ENCODE assay signal across 9 cellular contexts in the genomic region with DNA sequence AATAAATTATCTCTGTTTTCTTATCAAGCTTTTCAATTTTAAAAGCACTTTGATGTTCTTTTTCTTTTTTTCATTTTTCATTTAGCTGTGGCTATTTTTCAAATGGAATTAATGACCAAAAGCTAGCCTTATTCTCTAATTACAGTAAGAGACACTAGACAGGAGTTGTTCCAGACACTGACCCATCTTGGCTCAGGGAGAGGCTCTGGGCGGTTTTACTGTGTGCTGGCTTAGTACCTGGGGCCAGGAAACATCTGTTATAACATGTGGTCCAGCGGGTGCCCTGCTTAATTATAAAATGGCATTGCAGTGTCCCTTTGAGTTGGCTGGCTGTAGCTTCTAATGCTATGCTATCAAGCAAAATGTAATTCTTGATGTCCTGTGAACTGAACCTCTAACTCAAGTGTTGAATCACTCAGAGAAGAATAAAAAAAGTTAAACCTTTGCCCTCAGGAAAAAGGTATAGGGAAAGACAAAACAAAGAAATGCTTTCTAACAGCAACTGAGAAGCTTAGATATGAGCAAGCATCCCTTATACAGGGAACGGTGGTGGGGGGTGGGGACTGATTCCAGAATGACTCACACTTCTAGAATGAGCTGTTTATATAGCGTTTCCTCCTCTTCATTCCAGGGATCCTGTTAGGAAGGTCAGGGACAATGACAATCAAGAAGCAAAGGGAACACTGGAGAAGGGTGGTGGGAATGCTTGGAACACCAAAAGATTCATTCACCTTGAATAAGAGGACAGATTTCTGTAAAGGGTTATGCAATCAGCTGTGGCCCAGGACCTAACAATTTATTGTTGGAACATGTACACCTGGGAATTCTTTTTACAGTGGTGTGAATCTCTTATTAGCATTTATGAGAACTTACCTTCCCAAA. TPM values are rescaled to one million over a fixed set of nuclear protein-coding genes. Genes with fewer than 3 reads are reported as not detected.
DNase-seq lines count a peak whose midpoint lies in the region; ATAC-seq and TF ChIP-seq lines count a peak whose summit lies in the region.
"Had no signal": no experiment of that assay in that cellular context is flagged by ENCODE, and none has a peak within 500 bp of the region (broad histone marks: within the 10 kb centered on the region; RNA-seq: fewer than 3 reads in every experiment).

No MANE protein-coding gene starts in this region.

- no peak overlapping the region for H3K9ac ChIP-seq in mammary epithelial cell (ENCODE audit: insufficient read depth, low read length)
- H3K9ac ChIP-seq: BLaER1 treated with 17β-estradiol and CSF1 and Interleukin-3, amounts not matched to agents 10 nM and 100 nM had no signal

- H3K4me3 Mint-ChIP-seq in naive thymus-derived CD8-positive, alpha-beta T cell, result no peak overlapping the region

- WGBS in mammary epithelial cell (ENCODE audit: low coverage, missing lambda C conversion rate), result 5% methylated on average over 4 of the region's 4 CpGs

- POLR2A ChIA-PET in naive thymus-derived CD8-positive, alpha-beta T cell (lab: Charles Lee), result no interaction called here

- no peaks in the 10 kb centered on the region for H3K9me3 ChIP-seq in mammary epithelial cell (replicated peaks; ENCODE audit: insufficient read depth, low read length)

- in situ Hi-C loops in mammary epithelial cell (cut with MboI; ENCODE audit: low sequenced_read_pairs in 2 of 2), result no loop called here

- no peak overlapping the region for H3K27ac Mint-ChIP-seq in naive thymus-derived CD8-positive, alpha-beta T cell

- no peak for TF ChIP-seq CTCF in mammary epithelial cell (conservative IDR thresholded peaks at IDR 0.05 in 1 of 2, IDR thresholded peaks at IDR 0.05 in 1 of 2; ENCODE audit: extremely low read depth in 1 of 2, insufficient read depth in 1 of 2, low read depth in 1 of 2, low read length in 2 of 2)

- ATAC-seq in Right ventricle myocardium inferior, result peak; percentile 72
- peak; percentile 51 for ATAC-seq in left lobe of liver
- no peak for ATAC-seq in GM19324 (IDR thresholded peaks at IDR 0.05; ENCODE audit: low FRiP score, unreplicated experiment)
- ATAC-seq in GM21528 (IDR thresholded peaks at IDR 0.05; ENCODE audit: low FRiP score, unreplicated experiment), result no peak
- ATAC-seq in naive thymus-derived CD8-positive, alpha-beta T cell, result no peak

- DNase-seq in Right ventricle myocardium inferior (ENCODE audit: missing footprints), result no peak
- DNase-seq in cardiac septum (ENCODE audit: low spot score), result no peak
- peak; percentile 80 for DNase-seq in mammary epithelial cell
- no peak for DNase-seq in left lobe of liver (ENCODE audit: low spot score)
- no peak for DNase-seq in activated naive CD4-positive, alpha-beta T cell (lab: John Stamatoyannopoulos, UW)
- DNase-seq in naive thymus-derived CD8-positive, alpha-beta T cell, result no peak

- no peaks in the 10 kb centered on the region for H3K36me3 ChIP-seq in mammary epithelial cell (ENCODE audit: insufficient read depth, low read length)
- H3K36me3 ChIP-seq: BLaER1 treated with 17β-estradiol and CSF1 and Interleukin-3, amounts not matched to agents 10 nM and 100 nM had no signal

- H3K4me1 ChIP-seq in mammary epithelial cell (ENCODE audit: insufficient read depth, low read length), result peaks cover 26% of the 10 kb centered on the region
- H3K4me1 ChIP-seq: BLaER1 treated with 17β-estradiol and CSF1 and Interleukin-3, amounts not matched to agents 10 nM and 100 nM had no signal

- no peaks in the 10 kb centered on the region for H3K4me1 Mint-ChIP-seq in naive thymus-derived CD8-positive, alpha-beta T cell

- H3K79me2 ChIP-seq in mammary epithelial cell (ENCODE audit: insufficient read depth, low read length), result no peaks in the 10 kb centered on the region

- H3K9me3 Mint-ChIP-seq in naive thymus-derived CD8-positive, alpha-beta T cell, result no peaks in the 10 kb centered on the region

- H3K27me3 ChIP-seq in mammary epithelial cell (ENCODE audit: insufficient read depth, low read length), result no peaks in the 10 kb centered on the region
- H3K27me3 ChIP-seq: BLaER1 treated with 17β-estradiol and CSF1 and Interleukin-3, amounts not matched to agents 10 nM and 100 nM had no signal

- H3K27me3 Mint-ChIP-seq in naive thymus-derived CD8-positive, alpha-beta T cell, result peaks cover 3 to 14% (median 8%) of the 10 kb centered on the region in 5 donors

- no peak overlapping the region for H3K4me3 ChIP-seq in mammary epithelial cell (replicated peaks in 1 of 3; ENCODE audit: insufficient read depth in 1 of 3, low read depth in 2 of 3, low read length in 3 of 3)
- H3K4me3 ChIP-seq: BLaER1 treated with 17β-estradiol and CSF1 and Interleukin-3, amounts not matched to agents 10 nM and 100 nM had no signal

- no TSS peak for BruUV-seq in mammary epithelial cell (replicated peaks; lab: Mats Ljungman, UMichigan)

- intact Hi-C loops in Right ventricle myocardium inferior (cut with DNase I) (no loop called here), cardiac septum (cut with DNase I) (no loop called here), mammary epithelial cell (cut with micrococcal nuclease) (no loop called here)

- peak overlapping the region; percentile 47 for H3K27ac ChIP-seq in mammary epithelial cell (ENCODE audit: insufficient read depth, low read depth, low read length)
- H3K27ac ChIP-seq: BLaER1 treated with 17β-estradiol and CSF1 and Interleukin-3, amounts not matched to agents 10 nM and 100 nM had no signal

- CTCF ChIA-PET in mammary epithelial cell (lab: Charles Lee; ENCODE audit: low non-redundant PET), result interaction anchor here (0.8 kb wide), 1 partner anchor 18 kb away, joined by 3 read pairs; no protein-coding TSS in a partner anchor

- dilution Hi-C loops in mammary epithelial cell (cut with HindIII; ENCODE audit: low sequenced_read_pairs), result loop anchor here (5.0 kb wide), 1 partner anchor 105 kb away; no protein-coding TSS in a partner anchor

- peak overlapping the region; percentile 75 for H3K4me2 ChIP-seq in mammary epithelial cell (ENCODE audit: insufficient read depth, low read depth, low read length)
- H3K4me2 ChIP-seq: BLaER1 treated with 17β-estradiol and CSF1 and Interleukin-3, amounts not matched to agents 10 nM and 100 nM had no signal

- H3K36me3 Mint-ChIP-seq in naive thymus-derived CD8-positive, alpha-beta T cell, result no peaks in the 10 kb centered on the region

- no peaks in the 10 kb centered on the region for H4K20me1 ChIP-seq in mammary epithelial cell (ENCODE audit: insufficient read depth, low read length)
- H4K20me1 ChIP-seq: BLaER1 treated with 17β-estradiol and CSF1 and Interleukin-3, amounts not matched to agents 10 nM and 100 nM had no signal

- H2AFZ ChIP-seq in mammary epithelial cell (ENCODE audit: low read depth, low read length), result peak overlapping the region; percentile 33

RNA-seq across cellular contexts. Expression of a gene that starts 58.7 kb away (rescaled TPM):
- total RNA-seq in Right ventricle myocardium inferior (116 TPM), cardiac septum (129 TPM), mammary epithelial cell (10 to 100 TPM; 64.3 to 96.9 TPM), left lobe of liver (38.4 TPM)
- polyA plus RNA-seq in mammary epithelial cell, result 37.4 TPM
- 360 TPM for polyA minus RNA-seq in mammary epithelial cell
- total RNA-seq in naive thymus-derived CD8-positive, alpha-beta T cell, result not detected
- polyA plus RNA-seq in naive thymus-derived CD8-positive, alpha-beta T cell, result under 1 TPM in 1 of 3 donors, not detected in 2; 0.22 TPM

Comparison
In these comparisons a context has a peak if more than half of its experiments do, and no peak if none do; other contexts are left out.
1. ATAC-seq: peak in Right ventricle myocardium inferior (single experiment) and left lobe of liver (single experiment); none in GM19324 (single experiment), GM21528 (single experiment) and naive thymus-derived CD8-positive, alpha-beta T cell (0 of 2).
2. RNA of a gene that starts 58.7 kb away (total RNA-seq): 129 TPM in cardiac septum (single experiment), 116 TPM in Right ventricle myocardium inferior (single experiment), 64.3 to 96.9 TPM in mammary epithelial cell and 38.4 TPM in left lobe of liver (single experiment); not detected in naive thymus-derived CD8-positive, alpha-beta T cell; every median in the first group is over 10 times any median in the second.